Comparison of ENCODE assay signal across 8 cellular contexts in the genomic region with DNA sequence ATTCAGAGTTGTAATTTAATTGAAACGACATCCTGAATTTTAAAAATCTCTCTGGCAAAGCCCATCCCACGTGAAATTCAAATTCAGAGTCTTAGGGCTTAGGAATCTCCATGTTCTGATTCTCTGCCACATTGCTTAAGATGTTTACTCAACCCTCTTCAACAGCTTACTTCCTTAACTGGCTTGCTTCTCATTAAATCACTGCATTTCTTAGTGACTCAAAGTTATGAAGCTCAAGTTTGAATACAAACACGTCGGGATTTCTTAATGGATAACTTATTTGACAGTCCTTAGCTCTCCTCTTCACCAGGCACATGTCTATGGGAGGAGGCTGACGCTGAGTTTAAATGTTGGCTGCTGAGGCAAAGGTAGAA.
A peak's percentile ranks its signal among the peaks of the same experiment; 100 is the strongest.
DNase-seq lines count a peak whose midpoint lies in the region; ATAC-seq and TF ChIP-seq lines count a peak whose summit lies in the region.

No MANE protein-coding gene starts in this region.

- no peak overlapping the region for H3K4me2 ChIP-seq in mesenchymal stem cell (ENCODE audit: low read length, poor library complexity, severe bottlenecking)

- H2BK15ac ChIP-seq in mesenchymal stem cell (ENCODE audit: low read depth, poor library complexity, severe bottlenecking), result no peak overlapping the region

- H2AFZ ChIP-seq in mesenchymal stem cell (ENCODE audit: low read depth, low read length), result no peak overlapping the region

- H2BK120ac ChIP-seq in mesenchymal stem cell (ENCODE audit: low read depth, low read length), result no peak overlapping the region

- intact Hi-C loops in heart left ventricle (cut with DNase I), result no loop called here
- intact Hi-C loops in cardiac septum (cut with DNase I), result no loop called here

- H3K27me3 ChIP-seq in heart left ventricle (no peaks in the 10 kb centered on the region), mesenchymal stem cell (ENCODE audit: control insufficient read depth in 1 of 2, insufficient read depth in 1 of 2, low read length in 2 of 2) (no peaks in the 10 kb centered on the region)

- H2AK5ac ChIP-seq in mesenchymal stem cell (ENCODE audit: low read length, severe bottlenecking), result no peak overlapping the region

- CTCF ChIA-PET in GM10248 (lab: Yijun Ruan, JAX), result interaction anchor here (0.7 to 1.2 kb wide), 3 partner anchors 10 to 40 kb away, joined by 3 to 4 read pairs (median 3); no protein-coding TSS in a partner anchor

- peaks cover 0 to 56% (median 30%) of the 10 kb centered on the region in 12 donors for H3K4me1 ChIP-seq in heart left ventricle
- H3K4me1 ChIP-seq in mesenchymal stem cell (ENCODE audit: control insufficient read depth, insufficient read depth, low read depth, low read length), result peaks cover 21% of the 10 kb centered on the region

- no peak overlapping the region for H3K14ac ChIP-seq in mesenchymal stem cell (ENCODE audit: low read length in 2 of 2)

- no peaks in the 10 kb centered on the region for H3K36me3 ChIP-seq in heart left ventricle
- H3K36me3 ChIP-seq in mesenchymal stem cell (ENCODE audit: control insufficient read depth in 1 of 2, insufficient read depth in 2 of 2, low read depth in 1 of 2, low read length in 2 of 2), result no peaks in the 10 kb centered on the region

- no peak for DNase-seq in heart left ventricle
- DNase-seq in cardiac septum (ENCODE audit: low spot score), result no peak
- peak; percentile 73 for DNase-seq in cardiac fibroblast (ENCODE audit: low read depth in 2 of 2)
- peak; percentile 87 for DNase-seq in mesenchymal stem cell
- no peak for DNase-seq in NCI-H1694 (lab: John Stamatoyannopoulos, UW)
- DNase-seq in NCI-H2081 treated with DMSO at 0.1 percent for 48 hours (lab: John Stamatoyannopoulos, UW), result no peak
- DNase-seq in GM10248 (ENCODE audit: extremely low spot score), result no peak

- H3K27ac ChIP-seq in heart left ventricle (peak overlapping the region; percentile 24 to 86 (median 69)), mesenchymal stem cell (ENCODE audit: low read length, poor library complexity, severe bottlenecking) (peak overlapping the region; percentile 97)

- no peak overlapping the region for H3K4ac ChIP-seq in mesenchymal stem cell (ENCODE audit: low read depth in 1 of 2, low read length in 2 of 2)

- POLR2A ChIA-PET in GM10248 (lab: Yijun Ruan, JAX), result interaction anchor here (0.7 kb wide), 1 partner anchor 120 kb away, joined by 3 read pairs; no protein-coding TSS in a partner anchor

- ATAC-seq in heart left ventricle (peak in 2 of 4 donors; percentile 33 to 43), GM19351 (IDR thresholded peaks at IDR 0.05; ENCODE audit: unreplicated experiment) (no peak)

- H3K23ac ChIP-seq in mesenchymal stem cell (ENCODE audit: low read length in 2 of 2), result no peak overlapping the region

- peaks cover 3% of the 10 kb centered on the region for H3K79me1 ChIP-seq in mesenchymal stem cell (replicated peaks; ENCODE audit: low read length, poor library complexity, severe bottlenecking)

- H3K18ac ChIP-seq in mesenchymal stem cell (ENCODE audit: low read depth in 1 of 2, low read length in 2 of 2), result no peak overlapping the region

- H3K4me3 ChIP-seq in heart left ventricle (peak overlapping the region in 8 of 12 donors; percentile 27 to 46 (median 34)), cardiac fibroblast (replicated peaks in 1 of 2; ENCODE audit: low read depth in 2 of 2, low read length in 2 of 2) (no peak overlapping the region), mesenchymal stem cell (ENCODE audit: insufficient read depth in 1 of 2, low read depth in 1 of 2, low read length in 2 of 2) (peak overlapping the region in 1 of 2 experiments; percentile 52)

- TF ChIP-seq CTCF in heart left ventricle (IDR thresholded peaks at IDR 0.05) (no peak), cardiac fibroblast (IDR thresholded peaks at IDR 0.05; ENCODE audit: low read depth, low read length) (no peak), GM10248 (IDR thresholded peaks at IDR 0.05; ENCODE audit: control extremely low read depth, extremely low read depth, low read depth, missing control alignments) (no peak)

- no peak overlapping the region for H4K91ac ChIP-seq in mesenchymal stem cell (ENCODE audit: low read length)

- peak overlapping the region; percentile 86 for H3K9ac ChIP-seq in mesenchymal stem cell (ENCODE audit: low read length)

- TF ChIP-seq POLR2A in heart left ventricle (IDR thresholded peaks at IDR 0.05), result no peak

- 47 to 58% (median 51%) methylated on average over 5 of the region's 5 CpGs for WGBS in heart left ventricle, 4 donors
- WGBS in mesenchymal stem cell, result 12% methylated on average over 4 of the region's 5 CpGs

- H3K9me3 ChIP-seq in heart left ventricle (no peaks in the 10 kb centered on the region), mesenchymal stem cell (ENCODE audit: control insufficient read depth, low read length) (no peaks in the 10 kb centered on the region)

- H4K8ac ChIP-seq in mesenchymal stem cell (ENCODE audit: low read length), result no peak overlapping the region

- H2BK5ac ChIP-seq in mesenchymal stem cell (ENCODE audit: low read depth, low read length, poor library complexity, severe bottlenecking), result peak overlapping the region; percentile 92

- no peak overlapping the region for H2BK12ac ChIP-seq in mesenchymal stem cell (ENCODE audit: low read length in 2 of 2)

Comparison
In these comparisons a context has a peak if more than half of its experiments do, and no peak if none do; other contexts are left out.
1. DNase-seq: peak in cardiac fibroblast (2 of 2) and mesenchymal stem cell (single experiment); none in heart left ventricle (0 of 5), cardiac septum (single experiment), NCI-H1694 (single experiment), NCI-H2081 treated with DMSO at 0.1 percent for 48 hours (single experiment) and GM10248 (single experiment).
2. H3K4me3 ChIP-seq: peak in heart left ventricle (8 of 12); none in cardiac fibroblast (0 of 2).